ENCODE assay signal across 23 cellular contexts in the genomic region with DNA sequence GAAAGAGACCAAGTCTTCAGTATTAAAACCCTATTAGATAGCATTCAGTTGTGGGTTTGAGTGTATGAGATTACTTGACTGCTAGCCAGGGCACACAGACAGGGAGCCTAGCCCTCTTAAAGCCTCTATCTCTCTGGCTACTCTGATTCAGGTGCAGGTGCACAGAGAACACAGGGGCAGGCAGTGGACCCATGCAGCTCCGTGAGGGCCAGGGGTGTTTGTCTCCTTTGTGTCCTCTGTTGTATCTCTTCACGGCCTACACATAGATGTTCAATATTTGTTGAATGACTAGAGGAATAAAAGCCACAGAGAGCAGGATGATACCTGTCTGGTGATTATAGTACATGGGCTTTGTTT. TPM values are rescaled to one million over a fixed set of nuclear protein-coding genes. Genes with fewer than 3 reads are reported as not detected.
DNase-seq lines count a peak whose midpoint lies in the region; ATAC-seq, FAIRE-seq and TF ChIP-seq lines count a peak whose summit lies in the region.
"Had no signal": no experiment of that assay in that cellular context is flagged by ENCODE, and none has a peak within 500 bp of the region (broad histone marks: within the 10 kb centered on the region; RNA-seq: fewer than 3 reads in every experiment).

No MANE protein-coding gene starts in this region.

- H4K20me1 ChIP-seq in OCI-LY1 (ENCODE audit: insufficient read depth, low read length) = 0 out of 2 replicates have a peak, but pooled peaks cover 1% of the 10 kb centered on the region
- H4K20me1 ChIP-seq in keratinocyte (ENCODE audit: control insufficient read depth, extremely low read depth, insufficient read depth, low read length) = peaks cover 14% of the 10 kb centered on the region

- H3K36me3 ChIP-seq in cardiac muscle cell = peaks cover 7% of the 10 kb centered on the region
- H3K36me3 ChIP-seq in left ventricle myocardium inferior = peaks cover 14% of the 10 kb centered on the region
- peaks cover 65% of the 10 kb centered on the region for H3K36me3 ChIP-seq in OCI-LY1 (ENCODE audit: insufficient read depth, low read length)
- peaks cover 11 to 20% of the 10 kb centered on the region in 2 experiments for H3K36me3 ChIP-seq in keratinocyte (ENCODE audit: control insufficient read depth in 2 of 2, extremely low read depth in 1 of 2, insufficient read depth in 2 of 2, low read length in 2 of 2)

- no peaks in the 10 kb centered on the region for H3F3A ChIP-seq in OCI-LY1 (ENCODE audit: insufficient read depth, low read length)

- H3K4me2 ChIP-seq in OCI-LY1 (ENCODE audit: low read length) (no peak overlapping the region), keratinocyte (ENCODE audit: control insufficient read depth, extremely low read depth, insufficient read depth, low read depth, low read length) (peak overlapping the region; percentile 37)

- H3K4me3 ChIP-seq in cardiac muscle cell (no peak overlapping the region), left ventricle myocardium inferior (no peak overlapping the region), OCI-LY1 (ENCODE audit: low read depth, low read length, poor library complexity, severe bottlenecking) (no peak overlapping the region), keratinocyte (ENCODE audit: control insufficient read depth in 2 of 3, extremely low read depth in 1 of 3, insufficient read depth in 2 of 3, low read depth in 1 of 3, low read length in 3 of 3) (no peak overlapping the region)
- H3K4me3 ChIP-seq: skin epidermis, tibial artery had no signal

- DNase-seq in cardiac muscle cell (ENCODE audit: low read depth in 1 of 2, low spot score in 1 of 2) (no peak), left ventricle myocardium inferior (no peak), keratinocyte (ENCODE audit: low read depth, low spot score) (no peak), progenitor cell of endocrine pancreas (ENCODE audit: low spot score, unreplicated experiment) (no peak), omental fat pad (ENCODE audit: low spot score) (no peak), SIG-M5 (lab: John Stamatoyannopoulos, UW) (no peak)
- DNase-seq: activated CD8-positive, alpha-beta T cell treated with anti-CD3 and anti-CD28 coated beads, Interleukin-2, amount 10 ng/mL, durations not matched to agents 7 days and 5 days; activated T-cell treated with anti-CD3 and anti-CD28 coated beads, Interleukin-2, amount 50 U/mL, for 4 hours; DMS153; Karpas-422; NCI-H1105; stimulated activated CD4-positive, alpha-beta T cell treated with anti-CD3 and anti-CD28 coated beads, Interleukin-2, amount 100 ng/mL, for 48 hours; tibial artery had no signal

- intact Hi-C loops in left ventricle myocardium inferior (cut with micrococcal nuclease) = no loop called here

- no peak overlapping the region for H3K4me3 Mint-ChIP-seq in progenitor cell of endocrine pancreas (ENCODE audit: low read depth)
- H3K4me3 Mint-ChIP-seq: activated CD8-positive, alpha-beta T cell treated with anti-CD3 and anti-CD28 coated beads, Interleukin-2, amount 10 ng/mL, durations not matched to agents 7 days and 5 days; activated T-cell treated with anti-CD3 and anti-CD28 coated beads, Interleukin-2, amount 50 U/mL, for 4 hours; CD14-positive monocyte; stimulated activated naive CD8-positive, alpha-beta T cell treated with anti-CD3 and anti-CD28 coated beads, Interleukin-15, Interleukin-2, amounts not matched to agents 100 ng/mL and 50 ng/mL, for 24 hours had no signal

- H3K9me1 ChIP-seq in keratinocyte (ENCODE audit: control insufficient read depth, extremely low read depth, insufficient read depth, low read length) = no peaks in the 10 kb centered on the region

- no peak for TF ChIP-seq CTCF in cardiac muscle cell (IDR thresholded peaks at IDR 0.05; ENCODE audit: low read depth, low read length)
- no peak for TF ChIP-seq CTCF in left ventricle myocardium inferior (IDR thresholded peaks at IDR 0.05; ENCODE audit: borderline replicate concordance)
- no peak for TF ChIP-seq CTCF in OCI-LY1 (IDR thresholded peaks at IDR 0.05; ENCODE audit: low read length)
- TF ChIP-seq CTCF in keratinocyte (optimal IDR thresholded peaks at IDR 0.05 in 1 of 3, IDR thresholded peaks at IDR 0.05 in 1 of 3, conservative IDR thresholded peaks at IDR 0.05 in 1 of 3; ENCODE audit: extremely low read depth in 1 of 3, insufficient read depth in 2 of 3, low read length in 3 of 3) = no peak
- TF ChIP-seq CTCF in progenitor cell of endocrine pancreas (IDR thresholded peaks at IDR 0.05; ENCODE audit: unreplicated experiment) = no peak
- TF ChIP-seq CTCF in omental fat pad (IDR thresholded peaks at IDR 0.05) = no peak

- no peak for FAIRE-seq in keratinocyte (lab: Jason Lieb, UNC)
- FAIRE-seq: colon had no signal

- H3K4me1 ChIP-seq in cardiac muscle cell (ENCODE audit: low read depth) (peaks cover 8% of the 10 kb centered on the region), left ventricle myocardium inferior (peaks cover 51% of the 10 kb centered on the region), OCI-LY1 (ENCODE audit: insufficient read depth, low read length, severe bottlenecking) (peaks cover 6% of the 10 kb centered on the region), keratinocyte (ENCODE audit: control insufficient read depth, extremely low read depth, insufficient read depth, low read length) (peaks cover 36% of the 10 kb centered on the region)

- dilution Hi-C loops in keratinocyte (cut with MboI; ENCODE audit: extremely low pct_ligation_motif_present, low sequenced_read_pairs) = no loop called here

- H3K4me1 Mint-ChIP-seq in progenitor cell of endocrine pancreas (ENCODE audit: low read depth) = peaks cover 31% of the 10 kb centered on the region

- H3K36me3 Mint-ChIP-seq in progenitor cell of endocrine pancreas (ENCODE audit: insufficient read depth) = peaks cover 9% of the 10 kb centered on the region

- H3K27me3 Mint-ChIP-seq in progenitor cell of endocrine pancreas = no peaks in the 10 kb centered on the region
- H3K27me3 Mint-ChIP-seq: stimulated activated naive CD8-positive, alpha-beta T cell treated with anti-CD3 and anti-CD28 coated beads, Interleukin-15, Interleukin-2, amounts not matched to agents 100 ng/mL and 50 ng/mL, for 24 hours had no signal

- H3K9me3 ChIP-seq in cardiac muscle cell (ENCODE audit: low read depth) = no peaks in the 10 kb centered on the region
- H3K9me3 ChIP-seq in left ventricle myocardium inferior (replicated peaks) = no peaks in the 10 kb centered on the region
- H3K9me3 ChIP-seq in OCI-LY1 (ENCODE audit: low read length) = no peaks in the 10 kb centered on the region
- H3K9me3 ChIP-seq in keratinocyte (ENCODE audit: control insufficient read depth, low read depth, low read length) = no peaks in the 10 kb centered on the region
- H3K9me3 ChIP-seq: tibial artery had no signal

- H3K27ac Mint-ChIP-seq in progenitor cell of endocrine pancreas = peak overlapping the region; percentile 52
- H3K27ac Mint-ChIP-seq: activated CD8-positive, alpha-beta T cell treated with anti-CD3 and anti-CD28 coated beads, Interleukin-2, amount 10 ng/mL, durations not matched to agents 7 days and 5 days; activated naive CD4-positive, alpha-beta T cell treated with anti-CD3 and anti-CD28 coated beads, Interleukin-2, amount 50 U/mL, for 72 hours; stimulated activated naive CD8-positive, alpha-beta T cell treated with anti-CD3 and anti-CD28 coated beads, Interleukin-15, Interleukin-2, amounts not matched to agents 100 ng/mL and 50 ng/mL, for 24 hours had no signal

- no peaks in the 10 kb centered on the region for H3K9me2 ChIP-seq in OCI-LY1 (ENCODE audit: low read depth, low read length)

- ATAC-seq in omental fat pad (ENCODE audit: low FRiP score) (no peak), GM21515 (IDR thresholded peaks at IDR 0.05; ENCODE audit: unreplicated experiment) (no peak)
- ATAC-seq: activated CD4-positive, CD25-positive, alpha-beta regulatory T cell treated with anti-CD3 and anti-CD28 coated beads, Interleukin-2, amount 50 U/mL, for 24 hours; activated CD8-positive, alpha-beta T cell treated with anti-CD3 and anti-CD28 coated beads, Interleukin-2, amount 10 ng/mL, durations not matched to agents 7 days and 5 days; activated naive CD4-positive, alpha-beta T cell treated with anti-CD3 and anti-CD28 coated beads, Interleukin-2, amount 50 U/mL, for 72 hours; activated T-cell treated with anti-CD3 and anti-CD28 coated beads, Interleukin-2, amount 50 U/mL, for 4 hours had no signal

- H3K9ac ChIP-seq in OCI-LY1 (ENCODE audit: low read length) = no peak overlapping the region
- no peak overlapping the region for H3K9ac ChIP-seq in keratinocyte (ENCODE audit: control insufficient read depth, extremely low read depth, insufficient read depth, low read length)

- H3K27me3 ChIP-seq in cardiac muscle cell (no peaks in the 10 kb centered on the region), left ventricle myocardium inferior (ENCODE audit: low read depth) (no peaks in the 10 kb centered on the region), OCI-LY1 (ENCODE audit: insufficient read depth, low read length) (no peaks in the 10 kb centered on the region), keratinocyte (ENCODE audit: control insufficient read depth, extremely low read depth, insufficient read depth, low read length) (no peaks in the 10 kb centered on the region)
- H3K27me3 ChIP-seq: tibial artery had no signal

- H3K9me3 Mint-ChIP-seq in progenitor cell of endocrine pancreas (ENCODE audit: low read depth) = no peaks in the 10 kb centered on the region
- H3K9me3 Mint-ChIP-seq: activated naive CD4-positive, alpha-beta T cell treated with anti-CD3 and anti-CD28 coated beads, Interleukin-2, amount 50 U/mL, for 72 hours; activated T-cell treated with anti-CD3 and anti-CD28 coated beads, Interleukin-2, amount 50 U/mL, for 4 hours; CD14-positive monocyte; stimulated activated naive CD8-positive, alpha-beta T cell treated with anti-CD3 and anti-CD28 coated beads, Interleukin-15, Interleukin-2, amounts not matched to agents 100 ng/mL and 50 ng/mL, for 24 hours had no signal

- peaks cover 75% of the 10 kb centered on the region for H3K79me2 ChIP-seq in OCI-LY1 (ENCODE audit: insufficient read depth, low read length)
- H3K79me2 ChIP-seq in keratinocyte (ENCODE audit: control insufficient read depth, insufficient read depth, low read length) = peaks cover 92% of the 10 kb centered on the region

- H2AFZ ChIP-seq in OCI-LY1 (ENCODE audit: low read length) = no peak overlapping the region
- H2AFZ ChIP-seq in keratinocyte (ENCODE audit: control insufficient read depth, low read length) = no peak overlapping the region

- H3K27ac ChIP-seq in cardiac muscle cell (peak overlapping the region; percentile 66), left ventricle myocardium inferior (replicated peaks) (no peak overlapping the region), OCI-LY1 (ENCODE audit: low read depth, low read length, poor library complexity, severe bottlenecking) (peak overlapping the region; percentile 23), keratinocyte (ENCODE audit: control insufficient read depth, insufficient read depth, low read length) (peak overlapping the region; percentile 33)
- H3K27ac ChIP-seq: skin epidermis, tibial artery had no signal

RNA-seq across cellular contexts. Expression of a gene that starts 21.5 kb away (rescaled TPM):
- 2.0 and 4.8 TPM in 2 replicates for total RNA-seq in cardiac muscle cell
- polyA plus RNA-seq in cardiac muscle cell = 0.67 and 0.87 TPM in 2 replicates
- 0.47 TPM for total RNA-seq in left ventricle myocardium inferior
- polyA plus RNA-seq in keratinocyte = 0.56 to 1.1 TPM (median 0.59 TPM) in 3 replicates
- polyA plus RNA-seq in keratinocyte (2011; ENCODE audit: low read depth) = 0.36 TPM
- polyA plus RNA-seq in keratinocyte (2011; cell fraction: cytosol; rRNA removed) = 0.39 and 1.1 TPM in 2 replicates
- polyA plus RNA-seq in keratinocyte (2011; cell fraction: nucleus; rRNA removed) = 3.4 and 5.3 TPM in 2 replicates
- 0.62 and 0.69 TPM in 2 replicates for polyA plus RNA-seq in keratinocyte (2012; ENCODE audit: low replicate concordance)
- polyA minus RNA-seq in keratinocyte = 0.29 to 0.30 TPM in 2 of 3 replicates, not detected in the other
- polyA minus RNA-seq in keratinocyte (2011; cell fraction: cytosol; rRNA and poly(A)+ RNA removed) = 1.7 TPM
- 1.2 and 1.4 TPM in 2 replicates for polyA minus RNA-seq in keratinocyte (2011; cell fraction: nucleus; rRNA and poly(A)+ RNA removed)
- 1.8 and 2.3 TPM in 2 replicates for total RNA-seq in progenitor cell of endocrine pancreas
- total RNA-seq in omental fat pad = 1 to 10 TPM; 1.0 to 2.6 (median 2.0) TPM
- total RNA-seq: HT1080, RPMI7951 had no signal

RNA-seq across cellular contexts. Expression of a gene that starts 28.3 kb away (rescaled TPM):
- total RNA-seq in cardiac muscle cell = 74.3 and 80.9 TPM in 2 replicates
- polyA plus RNA-seq in cardiac muscle cell = 42.4 and 60.1 TPM in 2 replicates
- 52.6 TPM for total RNA-seq in left ventricle myocardium inferior
- polyA plus RNA-seq in keratinocyte = 25.0 to 33.4 TPM (median 32.1 TPM) in 3 replicates
- 20.1 TPM for polyA plus RNA-seq in keratinocyte (2011; ENCODE audit: low read depth)
- 25.7 and 32.5 TPM in 2 replicates for polyA plus RNA-seq in keratinocyte (2011; cell fraction: cytosol; rRNA removed)
- polyA plus RNA-seq in keratinocyte (2011; cell fraction: nucleus; rRNA removed) = 45.7 and 47.1 TPM in 2 replicates
- polyA plus RNA-seq in keratinocyte (2012; ENCODE audit: low replicate concordance) = 38.4 and 43.5 TPM in 2 replicates
- polyA minus RNA-seq in keratinocyte = 38.7 to 48.3 TPM (median 46.5 TPM) in 3 replicates
- polyA minus RNA-seq in keratinocyte (2011; cell fraction: cytosol; rRNA and poly(A)+ RNA removed) = 36.8 TPM
- polyA minus RNA-seq in keratinocyte (2011; cell fraction: nucleus; rRNA and poly(A)+ RNA removed) = 26.8 and 44.1 TPM in 2 replicates
- 81.4 and 86.3 TPM in 2 replicates for total RNA-seq in progenitor cell of endocrine pancreas
- 10 to 100 TPM; 37.9 to 51.6 (median 45.4) TPM for total RNA-seq in omental fat pad

RNA-seq across cellular contexts. Expression of a gene that starts 36.5 kb away (rescaled TPM):
- 50.8 and 62.6 TPM in 2 replicates for total RNA-seq in cardiac muscle cell
- polyA plus RNA-seq in cardiac muscle cell = 41.7 and 60.9 TPM in 2 replicates
- 18.1 TPM for total RNA-seq in left ventricle myocardium inferior
- 36.3 to 41.6 TPM (median 37.0 TPM) in 3 replicates for polyA plus RNA-seq in keratinocyte
- 62.8 TPM for polyA plus RNA-seq in keratinocyte (2011; ENCODE audit: low read depth)
- polyA plus RNA-seq in keratinocyte (2011; cell fraction: cytosol; rRNA removed) = 16.8 and 24.3 TPM in 2 replicates
- 197 and 198 TPM in 2 replicates for polyA plus RNA-seq in keratinocyte (2011; cell fraction: nucleus; rRNA removed)
- polyA plus RNA-seq in keratinocyte (2012; ENCODE audit: low replicate concordance) = 21.9 and 28.0 TPM in 2 replicates
- 41.7 to 114 TPM (median 62.4 TPM) in 3 replicates for polyA minus RNA-seq in keratinocyte
- 21.5 TPM for polyA minus RNA-seq in keratinocyte (2011; cell fraction: cytosol; rRNA and poly(A)+ RNA removed)
- 54.1 and 60.0 TPM in 2 replicates for polyA minus RNA-seq in keratinocyte (2011; cell fraction: nucleus; rRNA and poly(A)+ RNA removed)
- 91.6 and 93.8 TPM in 2 replicates for total RNA-seq in progenitor cell of endocrine pancreas
- 10 to 100 TPM; 45.8 to 66.5 (median 56.9) TPM for total RNA-seq in omental fat pad

RNA-seq across cellular contexts. Expression of a gene that starts 56.4 kb away (rescaled TPM):
- total RNA-seq in cardiac muscle cell (61.1 and 69.8 TPM in 2 replicates), left ventricle myocardium inferior (17.8 TPM), progenitor cell of endocrine pancreas (17.6 and 20.2 TPM in 2 replicates), omental fat pad (10 to 100 TPM; 27.4 to 34.2 (median 32.8) TPM)
- polyA plus RNA-seq in cardiac muscle cell (47.5 and 49.7 TPM in 2 replicates), keratinocyte (10.4 to 14.8 TPM (median 14.2 TPM) in 3 replicates)
- polyA plus RNA-seq in keratinocyte (2011; ENCODE audit: low read depth) = 11.7 TPM
- polyA plus RNA-seq in keratinocyte (2011; cell fraction: cytosol; rRNA removed) = 5.6 and 10.7 TPM in 2 replicates
- 11.0 and 12.6 TPM in 2 replicates for polyA plus RNA-seq in keratinocyte (2011; cell fraction: nucleus; rRNA removed)
- 7.7 and 14.4 TPM in 2 replicates for polyA plus RNA-seq in keratinocyte (2012; ENCODE audit: low replicate concordance)
- polyA minus RNA-seq in keratinocyte = 4.3 to 6.5 TPM (median 6.4 TPM) in 3 replicates
- polyA minus RNA-seq in keratinocyte (2011; cell fraction: cytosol; rRNA and poly(A)+ RNA removed) = 6.7 TPM
- polyA minus RNA-seq in keratinocyte (2011; cell fraction: nucleus; rRNA and poly(A)+ RNA removed) = 3.2 and 4.9 TPM in 2 replicates
